Comparison of ENCODE assay signal across 1 cellular context in the genomic region with DNA sequence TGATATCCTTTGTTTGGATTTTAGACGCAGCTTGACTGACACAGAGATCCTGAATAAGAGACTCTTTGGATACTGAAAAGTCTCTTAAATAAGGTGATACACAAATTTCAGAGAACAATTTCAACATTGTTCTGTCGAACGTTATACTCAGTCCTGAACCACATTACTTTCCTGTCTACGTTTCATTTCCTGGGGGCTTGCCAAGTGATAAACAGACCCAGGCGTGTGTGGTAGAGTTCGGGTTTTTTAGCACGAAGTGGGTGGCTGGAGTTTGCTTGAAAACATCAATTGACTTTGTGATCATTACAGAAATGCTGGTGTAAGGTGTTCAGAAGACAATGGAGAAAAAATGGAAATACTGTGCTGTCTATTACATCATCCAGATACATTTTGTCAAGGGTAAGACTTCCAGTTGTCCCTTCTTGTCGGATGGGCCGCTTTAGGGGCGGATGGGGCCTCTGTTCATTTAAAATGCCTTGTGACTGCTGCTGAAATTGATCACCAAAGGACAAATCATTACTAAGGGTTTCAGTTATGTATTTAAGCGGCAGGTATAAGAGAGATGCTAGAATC.
TF ChIP-seq lines count a peak whose summit lies in the region.

A gene with protein sequence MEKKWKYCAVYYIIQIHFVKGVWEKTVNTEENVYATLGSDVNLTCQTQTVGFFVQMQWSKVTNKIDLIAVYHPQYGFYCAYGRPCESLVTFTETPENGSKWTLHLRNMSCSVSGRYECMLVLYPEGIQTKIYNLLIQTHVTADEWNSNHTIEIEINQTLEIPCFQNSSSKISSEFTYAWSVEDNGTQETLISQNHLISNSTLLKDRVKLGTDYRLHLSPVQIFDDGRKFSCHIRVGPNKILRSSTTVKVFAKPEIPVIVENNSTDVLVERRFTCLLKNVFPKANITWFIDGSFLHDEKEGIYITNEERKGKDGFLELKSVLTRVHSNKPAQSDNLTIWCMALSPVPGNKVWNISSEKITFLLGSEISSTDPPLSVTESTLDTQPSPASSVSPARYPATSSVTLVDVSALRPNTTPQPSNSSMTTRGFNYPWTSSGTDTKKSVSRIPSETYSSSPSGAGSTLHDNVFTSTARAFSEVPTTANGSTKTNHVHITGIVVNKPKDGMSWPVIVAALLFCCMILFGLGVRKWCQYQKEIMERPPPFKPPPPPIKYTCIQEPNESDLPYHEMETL (plus strand): TSS at position 287 of the 573 bp plus-strand sequence. CDS start 52 bp downstream, at position 339.

TF ChIP-seq in IMR-90, 13 proteins besides CTCF, POLR2A, EP300 and RAD21 (continued from another document):
- no peak for TF ChIP-seq CHD1 (IDR thresholded peaks at IDR 0.05; ENCODE audit: low read depth, low read length)
- no peak for TF ChIP-seq RFX5 (IDR thresholded peaks at IDR 0.05; ENCODE audit: low read depth, low read length)
- TF ChIP-seq, protein P1, sequence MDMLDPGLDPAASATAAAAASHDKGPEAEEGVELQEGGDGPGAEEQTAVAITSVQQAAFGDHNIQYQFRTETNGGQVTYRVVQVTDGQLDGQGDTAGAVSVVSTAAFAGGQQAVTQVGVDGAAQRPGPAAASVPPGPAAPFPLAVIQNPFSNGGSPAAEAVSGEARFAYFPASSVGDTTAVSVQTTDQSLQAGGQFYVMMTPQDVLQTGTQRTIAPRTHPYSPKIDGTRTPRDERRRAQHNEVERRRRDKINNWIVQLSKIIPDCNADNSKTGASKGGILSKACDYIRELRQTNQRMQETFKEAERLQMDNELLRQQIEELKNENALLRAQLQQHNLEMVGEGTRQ (IDR thresholded peaks at IDR 0.05; ENCODE audit: low read depth, low read length): no peak
- TF ChIP-seq, protein P2, sequence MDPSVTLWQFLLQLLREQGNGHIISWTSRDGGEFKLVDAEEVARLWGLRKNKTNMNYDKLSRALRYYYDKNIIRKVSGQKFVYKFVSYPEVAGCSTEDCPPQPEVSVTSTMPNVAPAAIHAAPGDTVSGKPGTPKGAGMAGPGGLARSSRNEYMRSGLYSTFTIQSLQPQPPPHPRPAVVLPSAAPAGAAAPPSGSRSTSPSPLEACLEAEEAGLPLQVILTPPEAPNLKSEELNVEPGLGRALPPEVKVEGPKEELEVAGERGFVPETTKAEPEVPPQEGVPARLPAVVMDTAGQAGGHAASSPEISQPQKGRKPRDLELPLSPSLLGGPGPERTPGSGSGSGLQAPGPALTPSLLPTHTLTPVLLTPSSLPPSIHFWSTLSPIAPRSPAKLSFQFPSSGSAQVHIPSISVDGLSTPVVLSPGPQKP (IDR thresholded peaks at IDR 0.05; ENCODE audit: borderline replicate concordance, low read depth, low read length): no peak
- TF ChIP-seq RCOR1 (IDR thresholded peaks at IDR 0.05; ENCODE audit: insufficient replicate concordance, low read length): no peak
- TF ChIP-seq MXI1 (IDR thresholded peaks at IDR 0.05; ENCODE audit: borderline replicate concordance, low read depth, low read length): no peak
- TF ChIP-seq BHLHE40 (IDR thresholded peaks at IDR 0.05; ENCODE audit: low read depth, low read length): no peak
- no peak for TF ChIP-seq MAFK (IDR thresholded peaks at IDR 0.05; ENCODE audit: low read depth, low read length)
- no peak for TF ChIP-seq FOS (IDR thresholded peaks at IDR 0.05; ENCODE audit: low read depth, low read length)
- TF ChIP-seq CEBPB (IDR thresholded peaks at IDR 0.05; ENCODE audit: low read depth, low read length): no peak
- no peak for TF ChIP-seq MAZ (IDR thresholded peaks at IDR 0.05; ENCODE audit: borderline replicate concordance, low read depth, low read length)
- TF ChIP-seq SMC3 (IDR thresholded peaks at IDR 0.05; ENCODE audit: low read depth, low read length): no peak
